15 cellular contexts compared by ENCODE assay signal in the genomic region with DNA sequence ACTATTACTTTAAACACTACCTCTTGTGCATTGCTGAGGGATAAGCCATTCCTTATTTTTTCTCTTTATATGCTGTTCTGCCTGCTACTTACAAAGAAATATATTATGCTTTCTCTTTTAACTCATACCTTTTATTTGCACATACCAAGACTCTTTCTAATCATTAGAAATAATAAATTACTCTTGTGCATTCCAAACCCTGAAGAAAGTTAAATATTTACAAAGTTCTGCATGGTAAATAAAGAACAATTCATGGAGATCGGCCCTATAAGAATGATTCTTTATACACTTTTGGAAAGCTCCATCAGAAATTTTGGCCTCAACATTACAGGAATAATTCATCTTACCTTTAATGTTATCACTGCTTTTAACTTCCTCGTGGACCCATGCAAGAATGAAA.
DNase-seq lines count a peak whose midpoint lies in the region; ATAC-seq, FAIRE-seq and TF ChIP-seq lines count a peak whose summit lies in the region.
"Had no signal": no experiment of that assay in that cellular context is flagged by ENCODE, and none has a peak within 500 bp of the region (broad histone marks: within the 10 kb centered on the region; RNA-seq: fewer than 3 reads in every experiment).

No MANE protein-coding gene starts in this region.

- no peak overlapping the region for H4K91ac ChIP-seq in mesenchymal stem cell (ENCODE audit: low read length)

- POLR2A ChIA-PET in HepG2 (lab: Yijun Ruan, JAX), result no interaction called here

- TF ChIP-seq CTCF in HepG2 (CRISPR knock-in tag; IDR thresholded peaks at IDR 0.05) (no peak), right lobe of liver (IDR thresholded peaks at IDR 0.05) (no peak), esophagus squamous epithelium (IDR thresholded peaks at IDR 0.05) (no peak)

- H3K18ac ChIP-seq in mesenchymal stem cell (ENCODE audit: low read depth in 1 of 2, low read length in 2 of 2), result no peak overlapping the region

- H3K79me1 ChIP-seq in mesenchymal stem cell (replicated peaks; ENCODE audit: low read length, poor library complexity, severe bottlenecking), result no peaks in the 10 kb centered on the region

- H3K9me3 ChIP-seq in HepG2 (ENCODE audit: low read length) (no peaks in the 10 kb centered on the region), right lobe of liver (no peaks in the 10 kb centered on the region), mesenchymal stem cell (ENCODE audit: control insufficient read depth, low read length) (no peaks in the 10 kb centered on the region), esophagus squamous epithelium (no peaks in the 10 kb centered on the region)
- H3K9me3 ChIP-seq: BLaER1, HAP-1 had no signal

- ATAC-seq in HepG2, result no peak
- no peak for ATAC-seq in right lobe of liver
- no peak for ATAC-seq in GM21390 (IDR thresholded peaks at IDR 0.05; ENCODE audit: unreplicated experiment)
- ATAC-seq: GM12878 had no signal

- TF ChIP-seq RAD21 in HepG2 (CRISPR knock-in tag; IDR thresholded peaks at IDR 0.05), result no peak

- no peak overlapping the region for H2BK5ac ChIP-seq in mesenchymal stem cell (ENCODE audit: low read depth, low read length, poor library complexity, severe bottlenecking)

- no peak overlapping the region for H2BK120ac ChIP-seq in mesenchymal stem cell (ENCODE audit: low read depth, low read length)

- no peak overlapping the region for H2AK5ac ChIP-seq in mesenchymal stem cell (ENCODE audit: low read length, severe bottlenecking)

- no peak overlapping the region for H2BK15ac ChIP-seq in mesenchymal stem cell (ENCODE audit: low read depth, poor library complexity, severe bottlenecking)

- no peak overlapping the region for H3K4ac ChIP-seq in mesenchymal stem cell (ENCODE audit: low read depth in 1 of 2, low read length in 2 of 2)

- H4K20me1 ChIP-seq in HepG2 (ENCODE audit: insufficient read depth, low read length), result no peaks in the 10 kb centered on the region
- H4K20me1 ChIP-seq: BLaER1 had no signal

- H2BK12ac ChIP-seq in mesenchymal stem cell (ENCODE audit: low read length in 2 of 2), result no peak overlapping the region

- intact Hi-C loops in HepG2 (cut with micrococcal nuclease; ENCODE audit: unreplicated experiment), result no loop called here
- intact Hi-C loops in right lobe of liver (cut with DNase I), result no loop called here
- intact Hi-C loops in esophagus squamous epithelium (cut with DNase I), result no loop called here

- H3K4me3 ChIP-seq in HepG2 (replicated peaks in 1 of 3; ENCODE audit: insufficient read depth in 1 of 3, low read depth in 2 of 3, low read length in 3 of 3) (no peak overlapping the region), right lobe of liver (no peak overlapping the region), mesenchymal stem cell (ENCODE audit: insufficient read depth in 1 of 2, low read depth in 1 of 2, low read length in 2 of 2) (no peak overlapping the region), esophagus squamous epithelium (no peak overlapping the region)
- H3K4me3 ChIP-seq: BLaER1, GM12878, GM23248, HAP-1 had no signal

- H4K8ac ChIP-seq in mesenchymal stem cell (ENCODE audit: low read length), result no peak overlapping the region

- H3K36me3 ChIP-seq in HepG2 (replicated peaks in 1 of 2; ENCODE audit: control insufficient read depth in 1 of 2, insufficient read depth in 2 of 2, low read length in 2 of 2) (no peaks in the 10 kb centered on the region), right lobe of liver (no peaks in the 10 kb centered on the region), mesenchymal stem cell (ENCODE audit: control insufficient read depth in 1 of 2, insufficient read depth in 2 of 2, low read depth in 1 of 2, low read length in 2 of 2) (no peaks in the 10 kb centered on the region), esophagus squamous epithelium (no peaks in the 10 kb centered on the region)
- H3K36me3 ChIP-seq: BLaER1, HAP-1 had no signal

- no TSS peak for BruUV-seq in HepG2 (replicated peaks; lab: Mats Ljungman, UMichigan)

- TF ChIP-seq POLR2A in HepG2 (IDR thresholded peaks at IDR 0.05; ENCODE audit: insufficient read depth in 1 of 2, low read depth in 2 of 2, low read length in 2 of 2), result no peak
- TF ChIP-seq POLR2A in right lobe of liver (IDR thresholded peaks at IDR 0.05), result no peak
- TF ChIP-seq POLR2A in esophagus squamous epithelium (IDR thresholded peaks at IDR 0.05), result no peak

- DNase-seq in HepG2 (ENCODE audit: low spot score) (peak; percentile 16), right lobe of liver (no peak), mesenchymal stem cell (no peak), SW480 (ENCODE audit: low spot score) (no peak), esophagus squamous epithelium (lab: John Stamatoyannopoulos, UW) (no peak)
- no peak for DNase-seq in activated CD4-positive, alpha-beta T cell treated with anti-CD3 and anti-CD28 coated beads, Interleukin-2, amount 50 U/mL, for 48 hours
- DNase-seq: CD4-positive, alpha-beta memory T cell; DND-41 had no signal

- in situ Hi-C loops in HepG2 (cut with HindIII; ENCODE audit: extremely low pct_ligation_motif_present, low pct_unique_long_range_greater_than_20kb), result no loop called here

- H3K9ac ChIP-seq in HepG2 (ENCODE audit: insufficient read depth, low read depth, low read length), result no peak overlapping the region
- no peak overlapping the region for H3K9ac ChIP-seq in mesenchymal stem cell (ENCODE audit: low read length)
- H3K9ac ChIP-seq: BLaER1, GM23248 had no signal

- no peak for FAIRE-seq in HepG2 (lab: Jason Lieb, UNC)
- peak; percentile 29 for FAIRE-seq in endometrium (lab: Jason Lieb, UNC)
- FAIRE-seq: GM12878 had no signal

- H3K4me1 ChIP-seq in HepG2 (ENCODE audit: insufficient read depth, low read length) (peaks cover 61% of the 10 kb centered on the region), right lobe of liver (no peaks in the 10 kb centered on the region), mesenchymal stem cell (ENCODE audit: control insufficient read depth, insufficient read depth, low read depth, low read length) (peaks cover 6% of the 10 kb centered on the region), esophagus squamous epithelium (peaks cover 0 to 43% (median 4%) of the 10 kb centered on the region in 3 donors)
- H3K4me1 ChIP-seq: BLaER1 had no signal

- H3K14ac ChIP-seq in mesenchymal stem cell (ENCODE audit: low read length in 2 of 2), result no peak overlapping the region

- H2AFZ ChIP-seq in HepG2 (ENCODE audit: low read length), result no peak overlapping the region
- H2AFZ ChIP-seq in mesenchymal stem cell (ENCODE audit: low read depth, low read length), result no peak overlapping the region
- H2AFZ ChIP-seq: GM23248 had no signal

- no peak overlapping the region for H3K4me2 ChIP-seq in HepG2 (ENCODE audit: low read depth, low read length)
- peak overlapping the region; percentile 5 for H3K4me2 ChIP-seq in mesenchymal stem cell (ENCODE audit: low read length, poor library complexity, severe bottlenecking)
- H3K4me2 ChIP-seq: BLaER1 had no signal

- CTCF ChIA-PET in HepG2 (lab: Yijun Ruan, JAX; ENCODE audit: low intra/inter-chr PET ratio, low total read pairs), result no interaction called here

- no peaks in the 10 kb centered on the region for H3K79me2 ChIP-seq in HepG2 (ENCODE audit: insufficient read depth, low read length)

- H3K27ac ChIP-seq in HepG2 (ENCODE audit: extremely low read length, insufficient read depth, low read length), result no peak overlapping the region
- H3K27ac ChIP-seq in right lobe of liver, result no peak overlapping the region
- peak overlapping the region; percentile 90 for H3K27ac ChIP-seq in mesenchymal stem cell (ENCODE audit: low read length, poor library complexity, severe bottlenecking)
- no peak overlapping the region for H3K27ac ChIP-seq in esophagus squamous epithelium
- H3K27ac ChIP-seq: 22Rv1, BLaER1 had no signal

- no peak overlapping the region for H3K23ac ChIP-seq in mesenchymal stem cell (ENCODE audit: low read length in 2 of 2)

- WGBS in HepG2 (ENCODE audit: low lambda C conversion rate), result 51% methylated on average over 2 of the region's 2 CpGs
- 40% methylated on average over 2 of the region's 2 CpGs for WGBS in right lobe of liver (ENCODE audit: insufficient coverage, low coverage, low lambda C conversion rate, missing lambda C conversion rate)
- WGBS in mesenchymal stem cell, result 80% methylated on average over 2 of the region's 2 CpGs
- WGBS in esophagus squamous epithelium, 2 donors, result 24 to 37% methylated on average over 2 of the region's 2 CpGs

- H3K27me3 ChIP-seq in HepG2 (ENCODE audit: control insufficient read depth in 1 of 2, insufficient read depth in 2 of 2, low read length in 2 of 2), result no peaks in the 10 kb centered on the region
- H3K27me3 ChIP-seq in right lobe of liver, result no peaks in the 10 kb centered on the region
- no peaks in the 10 kb centered on the region for H3K27me3 ChIP-seq in mesenchymal stem cell (ENCODE audit: control insufficient read depth in 1 of 2, insufficient read depth in 1 of 2, low read length in 2 of 2)
- H3K27me3 ChIP-seq in esophagus squamous epithelium, result no peaks in the 10 kb centered on the region
- H3K27me3 ChIP-seq: BLaER1 had no signal

- TF ChIP-seq EP300 in HepG2 (IDR thresholded peaks at IDR 0.05; ENCODE audit: low read depth in 2 of 2, low read length in 2 of 2), result no peak
- TF ChIP-seq EP300 in HepG2 (CRISPR knock-in tag; IDR thresholded peaks at IDR 0.05; ENCODE audit: borderline replicate concordance), result no peak

TF ChIP-seq in HepG2, 621 proteins besides CTCF, POLR2A, EP300 and RAD21:
- TF ChIP-seq ZNF292 (CRISPR knock-in tag; IDR thresholded peaks at IDR 0.05; ENCODE audit: borderline replicate concordance, low read depth), result no peak
- TF ChIP-seq, protein P1, sequence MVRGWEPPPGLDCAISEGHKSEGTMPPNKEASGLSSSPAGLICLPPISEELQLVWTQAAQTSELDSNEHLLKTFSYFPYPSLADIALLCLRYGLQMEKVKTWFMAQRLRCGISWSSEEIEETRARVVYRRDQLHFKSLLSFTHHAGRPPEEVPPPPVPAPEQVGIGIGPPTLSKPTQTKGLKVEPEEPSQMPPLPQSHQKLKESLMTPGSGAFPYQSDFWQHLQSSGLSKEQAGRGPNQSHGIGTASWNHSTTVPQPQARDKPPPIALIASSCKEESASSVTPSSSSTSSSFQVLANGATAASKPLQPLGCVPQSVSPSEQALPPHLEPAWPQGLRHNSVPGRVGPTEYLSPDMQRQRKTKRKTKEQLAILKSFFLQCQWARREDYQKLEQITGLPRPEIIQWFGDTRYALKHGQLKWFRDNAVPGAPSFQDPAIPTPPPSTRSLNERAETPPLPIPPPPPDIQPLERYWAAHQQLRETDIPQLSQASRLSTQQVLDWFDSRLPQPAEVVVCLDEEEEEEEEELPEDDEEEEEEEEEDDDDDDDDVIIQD (CRISPR knock-in tag; IDR thresholded peaks at IDR 0.05; ENCODE audit: low read depth), result no peak
